ENCODE assay signal across 8 cellular contexts in the genomic region with DNA sequence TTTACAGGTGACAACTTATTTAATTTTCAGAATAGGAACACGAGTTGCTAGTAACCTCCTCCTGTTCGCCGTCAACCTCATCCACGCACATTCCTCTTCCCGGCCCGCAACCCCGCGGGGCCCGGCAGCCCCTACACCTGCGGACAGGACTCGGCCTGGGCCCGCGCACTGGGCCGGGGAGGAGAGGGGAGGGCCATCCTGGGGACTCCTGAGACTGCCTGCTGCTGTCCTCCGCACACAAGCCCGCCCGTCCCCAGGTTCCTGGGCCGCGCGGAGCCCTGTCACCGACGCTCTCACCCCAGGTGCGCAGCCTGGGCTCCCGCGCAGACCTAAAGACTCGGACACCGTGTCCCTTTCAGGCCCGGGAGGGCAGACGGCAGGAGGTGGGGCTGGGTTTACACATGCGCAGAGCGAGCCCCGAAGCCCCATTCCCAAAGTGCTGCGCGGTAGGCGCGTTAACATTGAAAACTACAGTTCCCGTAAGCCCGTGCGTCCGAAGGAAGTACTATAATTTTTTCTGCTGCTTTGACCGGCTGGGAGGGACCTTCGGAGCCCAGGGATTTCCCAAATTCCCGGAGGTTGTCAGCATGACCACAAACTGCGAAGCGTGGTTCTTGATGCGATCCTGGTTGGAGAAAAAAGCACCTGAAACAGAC.
DNase-seq lines count a peak whose midpoint lies in the region; ATAC-seq and TF ChIP-seq lines count a peak whose summit lies in the region.
"Not testable (repeated sequence)": the region's sequence is repeated elsewhere in the genome, so short reads cannot be mapped to it uniquely, and the experiment has no call there.

No MANE protein-coding gene starts in this region.

- not testable (repeated sequence) for H3K27ac Mint-ChIP-seq in neural crest cell (ENCODE audit: unreplicated experiment)
- peak overlapping the region; percentile 78 for H3K27ac Mint-ChIP-seq in stimulated activated memory B cell treated with anti-CD40 and anti-IgM and Interleukin-4, amounts not matched to agents 10 μg/mL and 1 μg/mL and 100 μg/mL, for 72 hours

- peak overlapping the region; percentile 96 for H3K4me3 Mint-ChIP-seq in neural crest cell
- peak overlapping the region; percentile 97 for H3K4me3 Mint-ChIP-seq in stimulated activated memory B cell treated with anti-CD40 and anti-IgM and Interleukin-4, amounts not matched to agents 10 μg/mL and 1 μg/mL and 100 μg/mL, for 72 hours

- not testable (repeated sequence) for H3K27ac ChIP-seq in SJSA1

- H3K4me1 ChIP-seq in SJSA1 (replicated peaks), result not testable (repeated sequence)

- H3K27me3 Mint-ChIP-seq in neural crest cell (ENCODE audit: low read depth); stimulated activated memory B cell treated with anti-CD40 and anti-IgM and Interleukin-4, amounts not matched to agents 10 μg/mL and 1 μg/mL and 100 μg/mL, for 72 hours: not testable (repeated sequence)

- H3K9me3 Mint-ChIP-seq in neural crest cell; stimulated activated memory B cell treated with anti-CD40 and anti-IgM and Interleukin-4, amounts not matched to agents 10 μg/mL and 1 μg/mL and 100 μg/mL, for 72 hours: not testable (repeated sequence)

- TF ChIP-seq CTCF in fibroblast of villous mesenchyme (IDR thresholded peaks at IDR 0.05; ENCODE audit: insufficient read depth, low read depth, low read length); neural crest cell (conservative IDR thresholded peaks at IDR 0.05): not testable (repeated sequence)

- H3K36me3 ChIP-seq in SJSA1, result not testable (repeated sequence)

- ATAC-seq in HG02610 (IDR thresholded peaks at IDR 0.05; ENCODE audit: unreplicated experiment), result peak; percentile 93
- ATAC-seq in stimulated activated memory B cell treated with anti-CD40 and anti-IgM and Interleukin-4, amounts not matched to agents 10 μg/mL and 1 μg/mL and 100 μg/mL, for 72 hours, result peak; percentile 98

- H3K4me3 ChIP-seq in SJSA1 (peak overlapping the region; percentile 21; the same call in 1 of the 2 replicates), fibroblast of villous mesenchyme (ENCODE audit: low read depth, low read length) (peak overlapping the region; percentile 56)

- DNase-seq in ELF-1 (ENCODE audit: low read depth, low spot score) (peak; percentile 89), NAMALWA (ENCODE audit: low spot score) (peak; percentile 54), SJSA1 (ENCODE audit: low read depth in 1 of 2, low spot score in 2 of 2) (peak; percentile 32 to 71), activated gamma-delta T cell treated with Interleukin-2 at 50 U/mL for 16 hours (peak; percentile 60), fibroblast of villous mesenchyme (ENCODE audit: low read depth) (peak; percentile 79), neural crest cell (ENCODE audit: low read depth, low spot score) (peak; percentile 65)

- not testable (repeated sequence) for H3K9me3 ChIP-seq in SJSA1 (replicated peaks)

- H3K4me1 Mint-ChIP-seq in neural crest cell; stimulated activated memory B cell treated with anti-CD40 and anti-IgM and Interleukin-4, amounts not matched to agents 10 μg/mL and 1 μg/mL and 100 μg/mL, for 72 hours: not testable (repeated sequence)

- H3K27me3 ChIP-seq in SJSA1 (replicated peaks), result not testable (repeated sequence)

- H3K36me3 Mint-ChIP-seq in neural crest cell (ENCODE audit: low read depth); stimulated activated memory B cell treated with anti-CD40 and anti-IgM and Interleukin-4, amounts not matched to agents 10 μg/mL and 1 μg/mL and 100 μg/mL, for 72 hours: not testable (repeated sequence)
